ENCODE assay signal across 17 cellular contexts in the genomic region with DNA sequence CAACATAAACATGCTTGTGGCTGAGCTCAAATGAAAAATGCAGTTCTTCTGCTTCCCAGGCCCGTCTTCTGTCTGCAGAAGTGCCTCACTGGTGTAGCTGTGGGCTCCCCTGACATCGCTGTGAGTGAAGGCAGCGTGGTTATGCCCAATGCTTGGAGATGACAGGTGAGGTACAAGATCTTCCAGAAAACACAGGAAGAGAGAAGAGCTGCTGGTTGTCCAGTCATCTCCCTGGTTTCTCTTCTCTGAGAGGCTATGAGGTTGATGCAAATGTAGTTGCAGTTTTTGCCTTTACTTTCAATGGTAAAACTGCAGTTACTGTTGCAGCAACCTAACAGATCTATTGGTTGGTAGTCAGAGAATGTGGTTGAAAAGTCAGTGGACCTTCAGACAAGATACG.
"Had no signal": no experiment of that assay in that cellular context is flagged by ENCODE, and none has a peak within 500 bp of the region (broad histone marks: within the 10 kb centered on the region; RNA-seq: fewer than 3 reads in every experiment).

No MANE protein-coding gene starts in this region.

- H3K36me3 ChIP-seq: ascending aorta, esophagus squamous epithelium, neural progenitor cell, ovary, sigmoid colon, tibial artery had no signal

- H3K27me3 Mint-ChIP-seq: activated naive CD8-positive, alpha-beta T cell treated with anti-CD3 and anti-CD28 coated beads, Interleukin-2, amount 50 U/mL, for 24 hours had no signal

- H3K9me3 ChIP-seq: ascending aorta, esophagus squamous epithelium, ovary, sigmoid colon, tibial artery had no signal

- H3K4me1 Mint-ChIP-seq: neural progenitor cell had no signal

- H3K27ac ChIP-seq: ascending aorta, esophagus squamous epithelium, neural progenitor cell, ovary, sigmoid colon, tibial artery had no signal

- H3K27me3 ChIP-seq: ascending aorta, neural progenitor cell, ovary, sigmoid colon, tibial artery had no signal

- H3K9me3 Mint-ChIP-seq: activated naive CD8-positive, alpha-beta T cell treated with anti-CD3 and anti-CD28 coated beads, Interleukin-2, amount 50 U/mL, for 24 hours; neural progenitor cell had no signal

- H3K4me1 ChIP-seq: ascending aorta, esophagus squamous epithelium, neural progenitor cell, sigmoid colon, tibial artery had no signal

- DNase-seq: activated CD4-positive, CD25-positive, alpha-beta regulatory T cell treated with anti-CD3 and anti-CD28 coated beads, Interleukin-2, amount 50 U/mL, for 72 hours; activated gamma-delta T cell; activated naive CD8-positive, alpha-beta T cell treated with anti-CD3 and anti-CD28 coated beads, Interleukin-2, amount 50 U/mL, for 24 hours; esophagus squamous epithelium; foreskin fibroblast; glutamatergic neuron; left colon; midbrain; ovary; sigmoid colon; stimulated activated CD4-positive, alpha-beta T cell treated with anti-CD3 and anti-CD28 coated beads, Interleukin-12 subunit alpha, Interleukin-12 subunit beta, amount 100 ng/mL, for 4 hours; stimulated activated CD4-positive, alpha-beta T cell treated with anti-CD3 and anti-CD28 coated beads, Interleukin-4, amount 100 ng/mL, for 4 hours; SW 1271; tibial artery had no signal

- H3K36me3 Mint-ChIP-seq: neural progenitor cell had no signal

- H3K4me3 ChIP-seq: ascending aorta, esophagus squamous epithelium, lung, neural progenitor cell, ovary, sigmoid colon, tibial artery had no signal

- ATAC-seq: activated naive CD8-positive, alpha-beta T cell treated with anti-CD3 and anti-CD28 coated beads, Interleukin-2, amount 50 U/mL, for 24 hours; left colon had no signal

- H3K4me3 Mint-ChIP-seq: activated naive CD8-positive, alpha-beta T cell treated with anti-CD3 and anti-CD28 coated beads, Interleukin-2, amount 50 U/mL, for 24 hours; neural progenitor cell had no signal

- H3K27ac Mint-ChIP-seq: activated naive CD8-positive, alpha-beta T cell treated with anti-CD3 and anti-CD28 coated beads, Interleukin-2, amount 50 U/mL, for 24 hours; neural progenitor cell had no signal
